Comparison of ENCODE assay signal across 8 cellular contexts in the genomic region with DNA sequence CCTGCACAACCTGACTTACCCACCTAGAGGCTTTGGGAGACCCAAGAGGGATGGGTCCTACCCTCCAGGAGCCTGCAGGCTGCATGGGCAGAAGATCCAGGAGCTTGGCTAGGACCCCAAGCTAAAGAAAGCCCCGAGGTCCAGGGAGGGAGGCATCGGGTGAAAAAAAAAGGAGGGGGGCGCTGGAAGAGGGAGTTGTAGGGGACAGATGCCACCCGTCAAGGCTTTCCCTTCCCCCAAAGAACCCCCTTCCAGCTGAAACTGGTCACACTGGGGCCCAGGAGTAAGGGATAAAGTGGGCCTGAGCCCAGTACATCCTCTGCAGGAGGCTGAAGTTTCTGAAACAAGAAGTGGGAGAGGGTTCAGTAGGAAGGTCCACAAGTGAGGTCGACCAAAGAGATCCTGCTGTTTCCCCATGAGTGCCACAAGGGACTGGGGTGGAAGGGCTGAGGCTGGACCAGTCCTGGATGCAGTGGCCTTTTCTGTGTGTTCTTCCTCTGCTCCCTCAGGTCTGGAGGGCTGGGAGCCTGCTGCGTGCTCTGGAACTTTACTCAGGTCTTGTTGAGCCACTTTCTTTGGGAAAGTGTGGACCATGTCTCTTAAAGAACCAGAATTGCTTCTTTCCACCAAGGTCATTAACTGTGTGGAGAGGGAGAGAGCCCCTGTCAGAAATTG. TPM values are rescaled to one million over a fixed set of nuclear protein-coding genes. Genes with fewer than 3 reads are reported as not detected.
DNase-seq lines count a peak whose midpoint lies in the region; ATAC-seq and TF ChIP-seq lines count a peak whose summit lies in the region.

No MANE protein-coding gene starts in this region.

- in situ Hi-C loops in KBM-7 (cut with MboI; ENCODE audit: low pct_unique_long_range_greater_than_20kb, low sequenced_read_pairs) = no loop called here

- TF ChIP-seq CTCF in thoracic aorta (IDR thresholded peaks at IDR 0.05) (no peak), foreskin keratinocyte (conservative IDR thresholded peaks at IDR 0.05) (no peak)

- DNase-seq in activated T-cell treated with anti-CD3 and anti-CD28 coated beads, Interleukin-2, amount 50 U/mL, for 24 hours = no peak
- no peak for DNase-seq in activated T-cell treated with anti-CD3 and anti-CD28 coated beads for 4 hours
- no peak for DNase-seq in activated naive CD8-positive, alpha-beta T cell treated with anti-CD3 and anti-CD28 coated beads, Interleukin-2, amount 10 ng/mL, durations not matched to agents 7 days and 5 days
- DNase-seq in memory B cell (ENCODE audit: low spot score in 2 of 2) = no peak
- no peak for DNase-seq in thoracic aorta (ENCODE audit: low spot score)
- no peak for DNase-seq in stimulated activated naive CD4-positive, alpha-beta T cell (lab: John Stamatoyannopoulos, UW)
- DNase-seq in foreskin keratinocyte = no peak
- DNase-seq in KBM-7 = no peak

- H3K4me3 Mint-ChIP-seq in activated T-cell treated with anti-CD3 and anti-CD28 coated beads, Interleukin-2, amount 50 U/mL, for 24 hours = peak overlapping the region; percentile 75
- peak overlapping the region; percentile 94 for H3K4me3 Mint-ChIP-seq in activated naive CD8-positive, alpha-beta T cell treated with anti-CD3 and anti-CD28 coated beads, Interleukin-2, amount 10 ng/mL, durations not matched to agents 7 days and 5 days
- peak overlapping the region; percentile 86 for H3K4me3 Mint-ChIP-seq in memory B cell

- no peaks in the 10 kb centered on the region for H3K36me3 ChIP-seq in thoracic aorta

- ATAC-seq in activated naive CD8-positive, alpha-beta T cell treated with anti-CD3 and anti-CD28 coated beads, Interleukin-2, amount 10 ng/mL, durations not matched to agents 7 days and 5 days (ENCODE audit: low read depth) = no peak
- ATAC-seq in memory B cell (ENCODE audit: low read depth) (no peak), thoracic aorta (ENCODE audit: insufficient number of reproducible peaks, low FRiP score, low read depth) (no peak), foreskin keratinocyte (no peak)

- peak overlapping the region; percentile 85 for H3K27ac Mint-ChIP-seq in activated T-cell treated with anti-CD3 and anti-CD28 coated beads, Interleukin-2, amount 50 U/mL, for 24 hours
- H3K27ac Mint-ChIP-seq in activated naive CD8-positive, alpha-beta T cell treated with anti-CD3 and anti-CD28 coated beads, Interleukin-2, amount 10 ng/mL, durations not matched to agents 7 days and 5 days = peak overlapping the region; percentile 97
- no peak overlapping the region for H3K27ac Mint-ChIP-seq in memory B cell

- peak overlapping the region; percentile 87 for H3K4me3 ChIP-seq in thoracic aorta

- H3K9me3 ChIP-seq in thoracic aorta = no peaks in the 10 kb centered on the region

- no peaks in the 10 kb centered on the region for H3K27me3 Mint-ChIP-seq in activated T-cell treated with anti-CD3 and anti-CD28 coated beads, Interleukin-2, amount 50 U/mL, for 24 hours
- no peaks in the 10 kb centered on the region for H3K27me3 Mint-ChIP-seq in activated naive CD8-positive, alpha-beta T cell treated with anti-CD3 and anti-CD28 coated beads, Interleukin-2, amount 10 ng/mL, durations not matched to agents 7 days and 5 days
- no peaks in the 10 kb centered on the region for H3K27me3 Mint-ChIP-seq in memory B cell

- no peaks in the 10 kb centered on the region for H3K9me3 Mint-ChIP-seq in activated T-cell treated with anti-CD3 and anti-CD28 coated beads, Interleukin-2, amount 50 U/mL, for 24 hours
- no peaks in the 10 kb centered on the region for H3K9me3 Mint-ChIP-seq in activated naive CD8-positive, alpha-beta T cell treated with anti-CD3 and anti-CD28 coated beads, Interleukin-2, amount 10 ng/mL, durations not matched to agents 7 days and 5 days
- H3K9me3 Mint-ChIP-seq in memory B cell = no peaks in the 10 kb centered on the region

- no peaks in the 10 kb centered on the region for H3K36me3 Mint-ChIP-seq in activated T-cell treated with anti-CD3 and anti-CD28 coated beads, Interleukin-2, amount 50 U/mL, for 24 hours (ENCODE audit: low read depth)
- H3K36me3 Mint-ChIP-seq in activated naive CD8-positive, alpha-beta T cell treated with anti-CD3 and anti-CD28 coated beads, Interleukin-2, amount 10 ng/mL, durations not matched to agents 7 days and 5 days = peaks cover 12% of the 10 kb centered on the region
- no peaks in the 10 kb centered on the region for H3K36me3 Mint-ChIP-seq in memory B cell

- H3K4me1 Mint-ChIP-seq in activated T-cell treated with anti-CD3 and anti-CD28 coated beads, Interleukin-2, amount 50 U/mL, for 24 hours (ENCODE audit: low read depth) = peaks cover 21% of the 10 kb centered on the region
- H3K4me1 Mint-ChIP-seq in activated naive CD8-positive, alpha-beta T cell treated with anti-CD3 and anti-CD28 coated beads, Interleukin-2, amount 10 ng/mL, durations not matched to agents 7 days and 5 days = peaks cover 43% of the 10 kb centered on the region
- H3K4me1 Mint-ChIP-seq in memory B cell = peaks cover 4% of the 10 kb centered on the region

- peak overlapping the region; percentile 79 to 85 for H3K27ac ChIP-seq in thoracic aorta
- H3K27ac ChIP-seq in foreskin keratinocyte = no peak overlapping the region

- POLR2A ChIA-PET in activated naive CD8-positive, alpha-beta T cell treated with anti-CD3 and anti-CD28 coated beads, Interleukin-2, amount 10 ng/mL, durations not matched to agents 7 days and 5 days (lab: Charles Lee) = interaction anchor here (1.2 to 4.4 kb wide), 15 partner anchors 11 to 230 kb away, joined by 3 to 86 read pairs (median 13); partner anchors contain the start of genes B3GNT9, CBFB, FBXL8 and TRADD

- H3K27me3 ChIP-seq in thoracic aorta (replicated peaks; ENCODE audit: insufficient read depth) (no peaks in the 10 kb centered on the region), foreskin keratinocyte (peaks cover 20% of the 10 kb centered on the region)

- H3K4me1 ChIP-seq in thoracic aorta (ENCODE audit: control insufficient read depth in 1 of 2, low read depth in 2 of 2) = peaks cover 10 to 21% of the 10 kb centered on the region in 2 donors
- no peaks in the 10 kb centered on the region for H3K4me1 ChIP-seq in foreskin keratinocyte

RNA-seq across cellular contexts. Expression of gene CBFB, which starts 14.2 kb away (rescaled TPM):
- total RNA-seq in activated naive CD8-positive, alpha-beta T cell treated with anti-CD3 and anti-CD28 coated beads, Interleukin-2, amount 10 ng/mL, durations not matched to agents 7 days and 5 days = 100 to 1,000 TPM; 193 to 198 TPM
- 10 to 100 TPM; 28.3 to 79.7 TPM for total RNA-seq in thoracic aorta
- total RNA-seq in foreskin keratinocyte = 55.2 and 56.4 TPM in 2 replicates
- 20.1 and 23.1 TPM in 2 replicates for polyA plus RNA-seq in foreskin keratinocyte

RNA-seq across cellular contexts. Expression of gene CES4A, which starts 26.4 kb away (rescaled TPM):
- 10 to 100 TPM; 16.2 to 17.5 TPM for total RNA-seq in activated naive CD8-positive, alpha-beta T cell treated with anti-CD3 and anti-CD28 coated beads, Interleukin-2, amount 10 ng/mL, durations not matched to agents 7 days and 5 days
- total RNA-seq in thoracic aorta (1 to 10 TPM; 7.4 to 9.5 TPM), foreskin keratinocyte (2.8 and 3.4 TPM in 2 replicates)
- polyA plus RNA-seq in foreskin keratinocyte = 2.9 and 4.2 TPM in 2 replicates

RNA-seq across cellular contexts. Expression of gene CES3, which starts 53.7 kb away (rescaled TPM):
- 1 to 10 TPM; 4.8 to 8.3 TPM for total RNA-seq in activated naive CD8-positive, alpha-beta T cell treated with anti-CD3 and anti-CD28 coated beads, Interleukin-2, amount 10 ng/mL, durations not matched to agents 7 days and 5 days
- 1 to 10 TPM in 1 of 2 donors, under 1 TPM in 1; 0.63 to 1.1 TPM for total RNA-seq in thoracic aorta
- total RNA-seq in foreskin keratinocyte = 0.88 and 1.1 TPM in 2 replicates
- 0.43 and 0.55 TPM in 2 replicates for polyA plus RNA-seq in foreskin keratinocyte
